18 cellular contexts compared by ENCODE assay signal in the genomic region with DNA sequence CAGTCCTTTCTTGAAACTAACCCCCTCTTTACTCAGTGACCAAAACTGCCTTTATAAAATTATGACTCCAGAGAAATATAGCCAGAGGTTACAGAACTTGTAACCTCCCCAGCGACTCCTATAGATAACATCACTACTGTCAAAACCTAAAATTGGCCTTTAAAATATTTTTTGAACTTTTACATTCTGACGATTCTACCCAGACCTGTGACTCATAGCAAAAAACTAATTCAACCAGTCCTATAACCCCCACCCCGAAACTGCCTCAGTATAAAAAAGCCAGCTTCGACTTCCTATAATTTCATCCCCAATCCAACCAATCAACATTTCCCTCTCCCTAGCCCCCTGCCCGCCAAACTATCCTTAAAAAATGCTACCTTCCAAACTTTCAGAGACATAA. TPM values are rescaled to one million over a fixed set of nuclear protein-coding genes. Genes with fewer than 3 reads are reported as not detected.
"Had no signal": no experiment of that assay in that cellular context is flagged by ENCODE, and none has a peak within 500 bp of the region (broad histone marks: within the 10 kb centered on the region; RNA-seq: fewer than 3 reads in every experiment).

No MANE protein-coding gene starts in this region.

- H3K9me3 ChIP-seq: neutrophil, testis, vagina had no signal

- H3K27ac ChIP-seq: dorsolateral prefrontal cortex, neutrophil, testis, vagina had no signal

- ATAC-seq: natural killer cell; right cardiac atrium; stimulated activated naive CD8-positive, alpha-beta T cell treated with anti-CD3 and anti-CD28 coated beads, Interleukin-15, amount 100 ng/mL, for 72 hours had no signal

- H3K36me3 ChIP-seq: neutrophil, vagina had no signal

- H3K4me3 ChIP-seq: dorsolateral prefrontal cortex, testis, vagina had no signal

- H3K36me3 Mint-ChIP-seq: natural killer cell had no signal

- H3K9me3 Mint-ChIP-seq: natural killer cell; stimulated activated naive CD8-positive, alpha-beta T cell treated with anti-CD3 and anti-CD28 coated beads, Interleukin-15, amount 100 ng/mL, for 72 hours had no signal

- H3K27me3 ChIP-seq: testis, vagina had no signal

- H3K4me3 Mint-ChIP-seq: endodermal cell; natural killer cell; stimulated activated naive CD8-positive, alpha-beta T cell treated with anti-CD3 and anti-CD28 coated beads, Interleukin-15, amount 100 ng/mL, for 72 hours had no signal

- H3K4me1 Mint-ChIP-seq: endodermal cell; natural killer cell; stimulated activated naive CD8-positive, alpha-beta T cell treated with anti-CD3 and anti-CD28 coated beads, Interleukin-15, amount 100 ng/mL, for 72 hours had no signal

- H3K4me1 ChIP-seq: testis had no signal

- DNase-seq: activated CD4-positive, alpha-beta T cell treated with anti-CD3 and anti-CD28 coated beads for 1 hour; activated CD4-positive, alpha-beta T cell treated with anti-CD3 and anti-CD28 coated beads, Interleukin-2, amount 50 U/mL, for 4 hours; activated naive CD4-positive, alpha-beta T cell; activated T-cell treated with anti-CD3 and anti-CD28 coated beads for 4 hours; aorta; dorsolateral prefrontal cortex; endodermal cell; erythroblast; hypothalamus; mesenchymal stem cell; natural killer cell; posterior cingulate gyrus; right cardiac atrium; stimulated activated naive CD8-positive, alpha-beta T cell treated with anti-CD3 and anti-CD28 coated beads, Interleukin-15, amount 100 ng/mL, for 72 hours; testis had no signal

- H3K27ac Mint-ChIP-seq: endodermal cell, natural killer cell had no signal

RNA-seq across cellular contexts. Expression of a gene that starts 13.9 kb away (rescaled TPM):
- total RNA-seq: natural killer cell; T-helper 1 cell treated with Interleukin-12 subunit alpha and Interleukin-12 subunit beta and Interleukin-4 antibody, amounts not matched to agents 30 ng/mL and 1 ng/mL, for 36 hours had no signal
